Comparison of ENCODE assay signal across 20 cellular contexts in the genomic region with DNA sequence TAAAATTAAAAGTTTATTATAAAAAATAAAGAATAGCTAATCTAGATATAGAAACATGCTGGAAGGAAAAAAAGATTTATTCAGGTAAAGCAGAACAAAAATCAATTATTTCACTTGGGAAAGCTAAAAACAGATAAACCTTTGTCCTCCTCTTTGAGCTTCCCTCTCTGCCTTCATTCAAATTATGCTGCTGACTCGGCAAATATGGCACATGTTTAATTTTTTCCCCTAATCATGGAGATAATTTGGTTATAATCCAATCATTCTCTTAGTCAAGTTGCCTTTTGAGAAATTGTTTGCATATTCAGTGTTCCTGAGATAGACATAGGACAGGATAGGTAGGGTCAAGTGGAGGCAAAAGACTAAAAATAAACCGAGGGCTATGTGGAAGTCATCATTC.
DNase-seq lines count a peak whose midpoint lies in the region; ATAC-seq and TF ChIP-seq lines count a peak whose summit lies in the region.
"Had no signal": no experiment of that assay in that cellular context is flagged by ENCODE, and none has a peak within 500 bp of the region (broad histone marks: within the 10 kb centered on the region; RNA-seq: fewer than 3 reads in every experiment).

No MANE protein-coding gene starts in this region.

- no peak overlapping the region for H3K9ac ChIP-seq in IMR-90 (ENCODE audit: low read depth, low read length)
- no peak overlapping the region for H3K9ac ChIP-seq in PC-3 (ENCODE audit: low read length)
- no peak overlapping the region for H3K9ac ChIP-seq in endocrine pancreas (ENCODE audit: control insufficient read depth, insufficient read depth, low read length)
- H3K9ac ChIP-seq: BLaER1 treated with 17β-estradiol and CSF1 and Interleukin-3, amounts not matched to agents 10 nM and 100 nM; GM23248 had no signal

- H3K27me3 ChIP-seq in IMR-90 (ENCODE audit: control insufficient read depth, insufficient read depth, low read length) (no peaks in the 10 kb centered on the region; the same call in 1 of the 2 replicates), PC-3 (ENCODE audit: low read length) (no peaks in the 10 kb centered on the region), endocrine pancreas (ENCODE audit: control insufficient read depth, insufficient read depth, low read length) (no peaks in the 10 kb centered on the region)
- H3K27me3 ChIP-seq: BE2C; BLaER1 treated with 17β-estradiol and CSF1 and Interleukin-3, amounts not matched to agents 10 nM and 100 nM had no signal

- H3K27ac ChIP-seq in IMR-90 (ENCODE audit: insufficient read depth, low read length) (no peak overlapping the region), PC-3 (ENCODE audit: low read length) (no peak overlapping the region), OCI-LY7 (ENCODE audit: low read depth, low read length, poor library complexity, severe bottlenecking) (no peak overlapping the region)
- H3K27ac ChIP-seq: 22Rv1; BLaER1 treated with 17β-estradiol and CSF1 and Interleukin-3, amounts not matched to agents 10 nM and 100 nM; GM23248 had no signal

- H3K4me1 ChIP-seq in IMR-90 (ENCODE audit: control insufficient read depth, insufficient read depth, low read length) (no peaks in the 10 kb centered on the region), PC-3 (ENCODE audit: insufficient read depth, low read length) (no peaks in the 10 kb centered on the region), endocrine pancreas (ENCODE audit: control insufficient read depth, insufficient read depth, low read length) (peaks cover 8% of the 10 kb centered on the region), OCI-LY7 (ENCODE audit: insufficient read depth, low read length, poor library complexity, severe bottlenecking) (no peaks in the 10 kb centered on the region)
- H3K4me1 ChIP-seq: BE2C; BLaER1 treated with 17β-estradiol and CSF1 and Interleukin-3, amounts not matched to agents 10 nM and 100 nM; HAP-1 had no signal

- H2AFZ ChIP-seq in IMR-90 (replicated peaks; ENCODE audit: low read length, poor library complexity) (no peak overlapping the region), PC-3 (ENCODE audit: low read length) (0 out of 2 replicates have a peak overlapping the region, but pooled peaks have one; percentile 3), OCI-LY7 (ENCODE audit: low read length) (no peak overlapping the region)
- H2AFZ ChIP-seq: GM23248 had no signal

- dilution Hi-C loops in IMR-90 (cut with HindIII; ENCODE audit: low sequenced_read_pairs, unreplicated experiment) = no loop called here

- TF ChIP-seq RAD21 in IMR-90 (IDR thresholded peaks at IDR 0.05; ENCODE audit: low read length) = no peak

- no peak overlapping the region for H4K8ac ChIP-seq in IMR-90 (ENCODE audit: low read depth in 2 of 2, low read length in 2 of 2)

- no peak overlapping the region for H3K23ac ChIP-seq in IMR-90 (ENCODE audit: low read depth, low read length)

- DNase-seq in NCI-H526 (lab: John Stamatoyannopoulos, UW) (peak; percentile 13 to 39), NCI-H526 treated with DMSO at 0.1 percent for 48 hours (lab: John Stamatoyannopoulos, UW) (no peak), IMR-90 (no peak), PC-3 (no peak), DMS153 treated with DMSO at 0.1 percent for 48 hours (lab: John Stamatoyannopoulos, UW; ENCODE audit: unreplicated experiment) (no peak), OCI-LY7 (ENCODE audit: low spot score) (no peak)
- DNase-seq: ACHN; AML-193; BE2C; Calu3; CD4-positive, alpha-beta memory T cell; COR-L47; DND-41; GM23248; HFFc6 had no signal

- TF ChIP-seq CTCF in IMR-90 (conservative IDR thresholded peaks at IDR 0.05; ENCODE audit: low read depth, low read length) = no peak
- TF ChIP-seq CTCF in PC-3 (conservative IDR thresholded peaks at IDR 0.05; ENCODE audit: low read depth, low read length) = no peak
- TF ChIP-seq CTCF in OCI-LY7 (conservative IDR thresholded peaks at IDR 0.05; ENCODE audit: low read length) = no peak

- H2AK5ac ChIP-seq in IMR-90 (ENCODE audit: low read depth, low read length) = no peak overlapping the region

- H2BK20ac ChIP-seq in IMR-90 (ENCODE audit: low read depth, low read length) = no peak overlapping the region

- no peak overlapping the region for H2BK5ac ChIP-seq in IMR-90 (ENCODE audit: low read depth, low read length, poor library complexity, severe bottlenecking)

- H3F3A ChIP-seq in PC-3 (ENCODE audit: low read length, unreplicated experiment) = no peaks in the 10 kb centered on the region

- no peak overlapping the region for H3K18ac ChIP-seq in IMR-90 (ENCODE audit: low read depth, low read length)

- no peak for ATAC-seq in IMR-90 (ENCODE audit: low read depth)
- ATAC-seq in PC-3 = no peak
- no peak for ATAC-seq in HG02623 (IDR thresholded peaks at IDR 0.05; ENCODE audit: unreplicated experiment)

- H3K4ac ChIP-seq in IMR-90 (ENCODE audit: low read depth, low read length) = no peak overlapping the region

- no peak for TF ChIP-seq POLR2A in IMR-90 (IDR thresholded peaks at IDR 0.05; ENCODE audit: low read depth, low read length)

- H3K9me2 ChIP-seq in PC-3 (replicated peaks; ENCODE audit: low read length) (no peaks in the 10 kb centered on the region), OCI-LY7 (ENCODE audit: insufficient read depth, low read length) (no peaks in the 10 kb centered on the region)

- CTCF ChIA-PET in IMR-90 (lab: Yijun Ruan, JAX) (no interaction called here), PC-3 (lab: Charles Lee) (no interaction called here), OCI-LY7 (lab: Charles Lee; ENCODE audit: unreplicated experiment) (no interaction called here)

- intact Hi-C loops in IMR-90 (cut with micrococcal nuclease) = no loop called here
- intact Hi-C loops in PC-3 (cut with micrococcal nuclease) = no loop called here
- intact Hi-C loops in OCI-LY7 (cut with micrococcal nuclease; ENCODE audit: unreplicated experiment) = no loop called here

- in situ Hi-C loops in IMR-90 (cut with MboI; ENCODE audit: low sequenced_read_pairs) = no loop called here

- WGBS in IMR-90 (ENCODE audit: extremely low coverage in 2 of 2, insufficient read length in 1 of 2), 2 experiments = no CpG with 5 or more reads among the region's 2 CpGs

- POLR2A ChIA-PET in IMR-90 (lab: Charles Lee; ENCODE audit: unreplicated experiment) = no interaction called here
- POLR2A ChIA-PET in PC-3 (lab: Charles Lee; ENCODE audit: unreplicated experiment) = no interaction called here
- POLR2A ChIA-PET in OCI-LY7 (lab: Charles Lee) = no interaction called here

- no peak overlapping the region for H4K5ac ChIP-seq in IMR-90 (ENCODE audit: low read depth, low read length)

- no peak overlapping the region for H3K4me3 ChIP-seq in IMR-90 (ENCODE audit: insufficient read depth, low read depth, low read length)
- H3K4me3 ChIP-seq in PC-3 (ENCODE audit: low read length) = no peak overlapping the region
- H3K4me3 ChIP-seq in endocrine pancreas (ENCODE audit: control insufficient read depth, insufficient read depth, low read length) = peak overlapping the region; percentile 22
- H3K4me3 ChIP-seq in OCI-LY7 (ENCODE audit: low read depth, low read length, poor library complexity, severe bottlenecking) = no peak overlapping the region
- H3K4me3 ChIP-seq: BLaER1 treated with 17β-estradiol and CSF1 and Interleukin-3, amounts not matched to agents 10 nM and 100 nM; GM23248; HAP-1 had no signal

- H3K79me2 ChIP-seq in PC-3 (ENCODE audit: low read length) = no peaks in the 10 kb centered on the region
- H3K79me2 ChIP-seq in OCI-LY7 (ENCODE audit: insufficient read depth, low read depth, low read length) = no peaks in the 10 kb centered on the region

- no peak overlapping the region for H2BK15ac ChIP-seq in IMR-90 (ENCODE audit: low read depth, low read length)

- no peak overlapping the region for H3K56ac ChIP-seq in IMR-90 (ENCODE audit: extremely low read depth, insufficient read depth, low read length)

- BruUV-seq in IMR-90 (replicated peaks; lab: Mats Ljungman, UMichigan) (no TSS peak), PC-3 (replicated peaks; lab: Mats Ljungman, UMichigan) (no TSS peak), OCI-LY7 (replicated peaks; lab: Mats Ljungman, UMichigan) (no TSS peak)

- no peak overlapping the region for H3K14ac ChIP-seq in IMR-90 (replicated peaks; ENCODE audit: low read depth, low read length)

- no peak overlapping the region for H4K91ac ChIP-seq in IMR-90 (ENCODE audit: insufficient read depth, low read depth, low read length)

- no peaks in the 10 kb centered on the region for H3K79me1 ChIP-seq in IMR-90 (ENCODE audit: low read depth in 1 of 2, low read length in 2 of 2)

- H3K9me3 ChIP-seq in IMR-90 (ENCODE audit: control insufficient read depth, insufficient read depth, low read length) (no peaks in the 10 kb centered on the region), PC-3 (ENCODE audit: low read length) (no peaks in the 10 kb centered on the region), endocrine pancreas (ENCODE audit: control insufficient read depth, low read length) (no peaks in the 10 kb centered on the region), OCI-LY7 (ENCODE audit: low read length) (no peaks in the 10 kb centered on the region)
- H3K9me3 ChIP-seq: BE2C; BLaER1 treated with 17β-estradiol and CSF1 and Interleukin-3, amounts not matched to agents 10 nM and 100 nM; HAP-1 had no signal

- no peaks in the 10 kb centered on the region for H3K36me3 ChIP-seq in IMR-90 (ENCODE audit: control insufficient read depth, insufficient read depth, low read length)
- no peaks in the 10 kb centered on the region for H3K36me3 ChIP-seq in PC-3 (ENCODE audit: low read depth, low read length)
- no peaks in the 10 kb centered on the region for H3K36me3 ChIP-seq in endocrine pancreas (ENCODE audit: control insufficient read depth, insufficient read depth, low read length)
- H3K36me3 ChIP-seq in OCI-LY7 (ENCODE audit: insufficient read depth, low read length) = no peaks in the 10 kb centered on the region
- H3K36me3 ChIP-seq: BE2C; BLaER1 treated with 17β-estradiol and CSF1 and Interleukin-3, amounts not matched to agents 10 nM and 100 nM; HAP-1 had no signal

- H4K20me1 ChIP-seq in IMR-90 (ENCODE audit: insufficient read depth, low read length) = no peaks in the 10 kb centered on the region
- H4K20me1 ChIP-seq in PC-3 (ENCODE audit: low read length) = no peaks in the 10 kb centered on the region
- H4K20me1 ChIP-seq in OCI-LY7 (ENCODE audit: insufficient read depth, low read length) = no peaks in the 10 kb centered on the region
- H4K20me1 ChIP-seq: BLaER1 treated with 17β-estradiol and CSF1 and Interleukin-3, amounts not matched to agents 10 nM and 100 nM had no signal

- no peak overlapping the region for H2BK120ac ChIP-seq in IMR-90 (ENCODE audit: low read depth, low read length)

- H2AK9ac ChIP-seq in IMR-90 (replicated peaks; ENCODE audit: low read depth, low read length, poor library complexity) = no peak overlapping the region

- no peaks in the 10 kb centered on the region for H3K9me1 ChIP-seq in IMR-90 (ENCODE audit: insufficient read depth, low read length)

- H3K4me2 ChIP-seq in IMR-90 (ENCODE audit: low read depth, low read length) (no peak overlapping the region), PC-3 (ENCODE audit: low read length) (no peak overlapping the region), OCI-LY7 (ENCODE audit: low read length) (no peak overlapping the region)
- H3K4me2 ChIP-seq: BLaER1 treated with 17β-estradiol and CSF1 and Interleukin-3, amounts not matched to agents 10 nM and 100 nM had no signal

Comparison
In these comparisons a context has a peak if more than half of its experiments do, and no peak if none do; other contexts are left out.
1. DNase-seq: peak in NCI-H526 (2 of 2); none in NCI-H526 treated with DMSO at 0.1 percent for 48 hours (single experiment), IMR-90 (single experiment), PC-3 (single experiment), DMS153 treated with DMSO at 0.1 percent for 48 hours (single experiment) and OCI-LY7 (single experiment).